ENCODE assay signal across 8 cellular contexts in genomic region chr21:16587671-16588379, GRCh38.
DNase-seq lines count a peak whose midpoint lies in the region; ATAC-seq and TF ChIP-seq lines count a peak whose summit lies in the region.

No MANE protein-coding gene starts in this region.

- no peak for TF ChIP-seq POLR2A in body of pancreas (IDR thresholded peaks at IDR 0.05)

- peaks cover 15% of the 10 kb centered on the region for H3K4me1 ChIP-seq in body of pancreas

- no peaks in the 10 kb centered on the region for H3K36me3 ChIP-seq in body of pancreas (replicated peaks in 1 of 2; ENCODE audit: insufficient read depth in 1 of 2, low read depth in 2 of 2)

- peak; percentile 78 for ATAC-seq in body of pancreas
- no peak for ATAC-seq in HG02885 (IDR thresholded peaks at IDR 0.05; ENCODE audit: poor library complexity, unreplicated experiment)
- no peak for ATAC-seq in HG02642 (IDR thresholded peaks at IDR 0.05; ENCODE audit: poor library complexity, unreplicated experiment)

- 5 to 12% methylated on average over 7 of the region's 7 CpGs for WGBS in body of pancreas, 2 donors

- intact Hi-C loops in body of pancreas (cut with DNase I) = no loop called here

- H3K9me3 ChIP-seq in body of pancreas = no peaks in the 10 kb centered on the region

- TF ChIP-seq CTCF in body of pancreas (IDR thresholded peaks at IDR 0.05) = no peak

- no peaks in the 10 kb centered on the region for H3K27me3 ChIP-seq in body of pancreas

- no peak overlapping the region for H3K4me3 ChIP-seq in body of pancreas

- peak overlapping the region; percentile 17 to 65 (median 52) for H3K27ac ChIP-seq in body of pancreas

- DNase-seq in HT-29 (ENCODE audit: low spot score) (peak; percentile 6), body of pancreas (peak in 3 of 4 donors; percentile 3 to 23 (median 16)), iPS-NIHi11 (ENCODE audit: low spot score) (peak; percentile 11), stromal cell of bone marrow (ENCODE audit: low read depth) (peak; percentile 71), DMS 273 (lab: John Stamatoyannopoulos, UW; ENCODE audit: unreplicated experiment) (no peak), NCI-H187 (lab: John Stamatoyannopoulos, UW) (no peak)

Comparison
In these comparisons a context has a peak if more than half of its experiments do, and no peak if none do; other contexts are left out.
1. DNase-seq: peak in HT-29 (single experiment), body of pancreas (3 of 4), iPS-NIHi11 (single experiment) and stromal cell of bone marrow (single experiment); none in DMS 273 (single experiment) and NCI-H187 (0 of 2).